Comparison of ENCODE assay signal across 14 cellular contexts in genomic region chr10:112687647-112688046, GRCh38.
A peak's percentile ranks its signal among the peaks of the same experiment; 100 is the strongest.
DNase-seq lines count a peak whose midpoint lies in the region; ATAC-seq lines count a peak whose summit lies in the region.
"Had no signal": no experiment of that assay in that cellular context is flagged by ENCODE, and none has a peak within 500 bp of the region (broad histone marks: within the 10 kb centered on the region; RNA-seq: fewer than 3 reads in every experiment).

No MANE protein-coding gene starts in this region.

- no peak for ATAC-seq in HG03442 (IDR thresholded peaks at IDR 0.05; ENCODE audit: unreplicated experiment)
- ATAC-seq: activated CD8-positive, alpha-beta T cell treated with anti-CD3 and anti-CD28 coated beads, Interleukin-2, amount 10 ng/mL, durations not matched to agents 7 days and 5 days; natural killer cell treated with Interleukin-12 subunit alpha and Interleukin-12 subunit beta and Interleukin-15 and Interleukin-18, amount 100 ng/mL, for 72 hours had no signal

- H3K36me3 ChIP-seq in GM23248 (ENCODE audit: low read depth): no peaks in the 10 kb centered on the region
- H3K36me3 ChIP-seq: cardiac muscle cell, Peyer's patch had no signal

- H3F3A ChIP-seq in GM23248 (ENCODE audit: insufficient read depth): no peaks in the 10 kb centered on the region

- peaks cover 6% of the 10 kb centered on the region; the same call in 1 of the 2 replicates for H3K4me1 ChIP-seq in GM23248 (ENCODE audit: insufficient read depth)
- H3K4me1 ChIP-seq: Peyer's patch had no signal

- no peaks in the 10 kb centered on the region for H3K27me3 ChIP-seq in GM23248 (replicated peaks; ENCODE audit: insufficient read depth)
- H3K27me3 ChIP-seq: cardiac muscle cell, Peyer's patch had no signal

- H2AFZ ChIP-seq in GM23248: 0 out of 2 replicates have a peak overlapping the region, but pooled peaks have one; percentile 32

- H3K27ac ChIP-seq in GM23248: no peak overlapping the region
- H3K27ac ChIP-seq: cardiac muscle cell, Peyer's patch had no signal

- H4K20me1 ChIP-seq in GM23248 (ENCODE audit: insufficient read depth): no peaks in the 10 kb centered on the region

- no peak overlapping the region for H3K9ac ChIP-seq in GM23248

- 34 to 47% methylated on average over 4 of the region's 4 CpGs for WGBS in GM23248 (ENCODE audit: low coverage in 1 of 2, low lambda C conversion rate in 2 of 2, missing lambda C conversion rate in 2 of 2), 2 experiments

- H3K79me2 ChIP-seq in GM23248 (ENCODE audit: insufficient read depth): no peaks in the 10 kb centered on the region

- in situ Hi-C loops in GM23248 (cut with MboI): no loop called here

- H3K4me2 ChIP-seq in GM23248 (ENCODE audit: unreplicated experiment): no peak overlapping the region

- H3K4me3 ChIP-seq in GM23248: no peak overlapping the region
- no peak overlapping the region for H3K4me3 ChIP-seq in skeletal muscle cell (ENCODE audit: low read depth, low read length)
- H3K4me3 ChIP-seq: cardiac muscle cell, Peyer's patch had no signal

- H3K9me3 ChIP-seq in GM23248 (ENCODE audit: low read depth): no peaks in the 10 kb centered on the region
- H3K9me3 ChIP-seq: Peyer's patch had no signal

- DNase-seq in GM23248 (peak; percentile 86), RKO (ENCODE audit: low spot score) (peak; percentile 15), fibroblast of gingiva (ENCODE audit: low read depth) (peak; percentile 81), skeletal muscle cell (ENCODE audit: low read depth) (peak; percentile 68), NCI-H748 treated with DMSO at 0.1 percent for 48 hours (lab: John Stamatoyannopoulos, UW) (no peak), SKM-1 (lab: John Stamatoyannopoulos, UW; ENCODE audit: unreplicated experiment) (no peak)
- DNase-seq: activated CD8-positive, alpha-beta T cell treated with anti-CD3 and anti-CD28 coated beads, Interleukin-2, amount 10 ng/mL, durations not matched to agents 7 days and 5 days; activated effector memory CD4-positive, alpha-beta T cell treated with Interleukin-2 at 50 U/mL for 16 hours; COR-L47; Peyer's patch; substantia nigra had no signal

- no peaks in the 10 kb centered on the region for H3K9me2 ChIP-seq in GM23248 (ENCODE audit: insufficient read depth)

Comparison
In these comparisons a context has a peak if more than half of its experiments do, and no peak if none do; other contexts are left out.
1. DNase-seq: peak in GM23248 (single experiment), RKO (single experiment), fibroblast of gingiva (single experiment) and skeletal muscle cell (single experiment); none in NCI-H748 treated with DMSO at 0.1 percent for 48 hours (single experiment) and SKM-1 (single experiment).